In the genomic region with DNA sequence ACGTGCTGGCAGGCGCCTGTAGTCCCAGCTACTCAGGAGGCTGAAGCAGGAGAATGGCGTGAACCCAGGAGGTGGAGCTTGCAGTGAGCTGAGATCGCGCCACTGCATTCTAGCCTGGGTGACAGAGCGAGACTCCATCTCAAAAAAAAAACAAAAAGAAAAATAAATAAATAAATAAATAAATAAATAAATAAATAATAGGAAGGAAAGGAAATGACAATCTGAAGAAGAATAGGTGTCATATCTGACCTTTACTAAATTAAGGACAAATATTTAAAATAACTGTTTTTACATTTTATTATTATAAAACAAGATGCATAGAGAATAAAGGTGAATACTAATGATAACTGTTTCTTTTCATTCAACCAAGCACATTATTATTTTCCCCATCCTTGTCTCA, we compare ENCODE assay signal across 3 cellular contexts. TPM values are rescaled to one million over a fixed set of nuclear protein-coding genes. Genes with fewer than 3 reads are reported as not detected.
"Had no signal": no experiment of that assay in that cellular context is flagged by ENCODE, and none has a peak within 500 bp of the region (broad histone marks: within the 10 kb centered on the region; RNA-seq: fewer than 3 reads in every experiment).

No MANE protein-coding gene starts in this region.

RNA-seq across cellular contexts. Expression of a gene that starts 40.9 kb away (rescaled TPM):
- polyA plus RNA-seq: neural cell, right cardiac atrium, smooth muscle cell had no signal
